In genomic region chr5:10540036-10540544, GRCh38 we compare ENCODE assay signal across 17 cellular contexts. TPM values are rescaled to one million over a fixed set of nuclear protein-coding genes. Genes with fewer than 3 reads are reported as not detected.
DNase-seq lines count a peak whose midpoint lies in the region; ATAC-seq, FAIRE-seq and TF ChIP-seq lines count a peak whose summit lies in the region.
"Had no signal": no experiment of that assay in that cellular context is flagged by ENCODE, and none has a peak within 500 bp of the region (broad histone marks: within the 10 kb centered on the region; RNA-seq: fewer than 3 reads in every experiment).

No MANE protein-coding gene starts in this region.

- in situ Hi-C loops in IMR-90 (cut with MboI; ENCODE audit: low sequenced_read_pairs), result no loop called here

- H3K36me3 Mint-ChIP-seq in activated CD4-positive, alpha-beta memory T cell treated with anti-CD3 and anti-CD28 coated beads for 36 hours, result no peaks in the 10 kb centered on the region
- H3K36me3 Mint-ChIP-seq: CD8-positive, alpha-beta memory T cell had no signal

- peak overlapping the region in 1 of 2 experiments; percentile 17; a peak in 1 of 4 replicates for H4K8ac ChIP-seq in IMR-90 (ENCODE audit: low read depth in 2 of 2, low read length in 2 of 2)

- H3K56ac ChIP-seq in IMR-90 (ENCODE audit: extremely low read depth, insufficient read depth, low read length), result no peak overlapping the region

- H3K4me2 ChIP-seq in IMR-90 (ENCODE audit: low read depth, low read length), result no peak overlapping the region
- H3K4me2 ChIP-seq: A549 had no signal

- H3K27me3 ChIP-seq in IMR-90 (ENCODE audit: control insufficient read depth, insufficient read depth, low read length) (no peaks in the 10 kb centered on the region), upper lobe of right lung (peaks cover 9% of the 10 kb centered on the region)
- H3K27me3 ChIP-seq: BE2C had no signal

- no peak for FAIRE-seq in kidney (lab: Jason Lieb, UNC)
- FAIRE-seq: A549, GM12892, GM19239 had no signal

- POLR2A ChIA-PET in IMR-90 (lab: Charles Lee; ENCODE audit: unreplicated experiment), result no interaction called here
- POLR2A ChIA-PET in activated CD4-positive, alpha-beta memory T cell treated with anti-CD3 and anti-CD28 coated beads for 36 hours (lab: Charles Lee), result no interaction called here

- H3K4me1 ChIP-seq in IMR-90 (ENCODE audit: control insufficient read depth, insufficient read depth, low read length) (peaks cover 13% of the 10 kb centered on the region), kidney (ENCODE audit: control insufficient read depth in 1 of 2, insufficient read depth in 1 of 2, low read depth in 1 of 2, low read length in 2 of 2) (peaks cover 0 to 10% of the 10 kb centered on the region in 2 donors), upper lobe of right lung (peaks cover 21% of the 10 kb centered on the region)

- H3K27ac ChIP-seq in IMR-90 (ENCODE audit: insufficient read depth, low read length) (no peak overlapping the region), angular gyrus (ENCODE audit: low read depth, low read length) (peak overlapping the region; percentile 72), kidney (ENCODE audit: low read depth in 2 of 2, low read length in 2 of 2) (no peak overlapping the region), upper lobe of right lung (no peak overlapping the region)

- H2BK20ac ChIP-seq in IMR-90 (ENCODE audit: low read depth, low read length), result peak overlapping the region; percentile 64; the same call in 1 of the 2 replicates

- H3K4me3 Mint-ChIP-seq in activated CD4-positive, alpha-beta memory T cell treated with anti-CD3 and anti-CD28 coated beads for 36 hours, result no peak overlapping the region
- H3K4me3 Mint-ChIP-seq: CD8-positive, alpha-beta memory T cell; H9 had no signal

- H3K9me1 ChIP-seq in IMR-90 (ENCODE audit: insufficient read depth, low read length), result peaks cover 4% of the 10 kb centered on the region; the same call in 1 of the 2 replicates

- no TSS peak for BruUV-seq in IMR-90 (replicated peaks; lab: Mats Ljungman, UMichigan)

- H4K20me1 ChIP-seq in IMR-90 (ENCODE audit: insufficient read depth, low read length), result no peaks in the 10 kb centered on the region

- ATAC-seq in IMR-90 (ENCODE audit: low read depth) (no peak), upper lobe of right lung (no peak)
- ATAC-seq in stimulated activated naive CD8-positive, alpha-beta T cell treated with anti-CD3 and anti-CD28 coated beads, Interleukin-15, Interleukin-2, amounts not matched to agents 100 U/mL and 50 U/mL, for 24 hours, result no peak
- ATAC-seq: A549 had no signal

- H3K4me3 ChIP-seq in IMR-90 (ENCODE audit: insufficient read depth, low read depth, low read length) (no peak overlapping the region), kidney (ENCODE audit: low read length in 2 of 2) (no peak overlapping the region), upper lobe of right lung (no peak overlapping the region)
- H3K4me3 ChIP-seq: A549 had no signal

- CTCF ChIA-PET in IMR-90 (lab: Yijun Ruan, JAX), result interaction anchor here (0.6 kb wide), 1 partner anchor 63 kb away, joined by 7 read pairs; no protein-coding TSS in a partner anchor
- CTCF ChIA-PET in activated CD4-positive, alpha-beta memory T cell treated with anti-CD3 and anti-CD28 coated beads for 36 hours (lab: Charles Lee), result interaction anchor here (0.8 kb wide), 1 partner anchor 87 kb away, joined by 3 read pairs; no protein-coding TSS in a partner anchor

- H4K91ac ChIP-seq in IMR-90 (ENCODE audit: insufficient read depth, low read depth, low read length), result no peak overlapping the region

- peak overlapping the region; percentile 44 for H2BK120ac ChIP-seq in IMR-90 (ENCODE audit: low read depth, low read length)

- 80% methylated on average over 1 of the region's 11 CpGs; no CpG with 5 or more reads in 1 of the 2 experiments for WGBS in IMR-90 (ENCODE audit: extremely low coverage in 2 of 2, insufficient read length in 1 of 2), 2 experiments

- no peak for TF ChIP-seq RAD21 in IMR-90 (IDR thresholded peaks at IDR 0.05; ENCODE audit: low read length)

- H3K36me3 ChIP-seq in IMR-90 (ENCODE audit: control insufficient read depth, insufficient read depth, low read length) (no peaks in the 10 kb centered on the region), kidney (ENCODE audit: control insufficient read depth in 1 of 2, insufficient read depth in 2 of 2, low read length in 2 of 2) (no peaks in the 10 kb centered on the region), upper lobe of right lung (no peaks in the 10 kb centered on the region)
- H3K36me3 ChIP-seq: BE2C had no signal

- no peak overlapping the region for H3K18ac ChIP-seq in IMR-90 (ENCODE audit: low read depth, low read length)

- no peak overlapping the region for H2AFZ ChIP-seq in IMR-90 (replicated peaks; ENCODE audit: low read length, poor library complexity)

- H3K14ac ChIP-seq in IMR-90 (replicated peaks; ENCODE audit: low read depth, low read length), result no peak overlapping the region

- H3K9ac ChIP-seq in IMR-90 (ENCODE audit: low read depth, low read length) (no peak overlapping the region), kidney (ENCODE audit: low read length in 2 of 2) (no peak overlapping the region)

- no peaks in the 10 kb centered on the region for H3K9me3 ChIP-seq in IMR-90 (ENCODE audit: control insufficient read depth, insufficient read depth, low read length)
- H3K9me3 ChIP-seq in kidney (ENCODE audit: control insufficient read depth in 1 of 2, low read length in 2 of 2), result no peaks in the 10 kb centered on the region
- H3K9me3 ChIP-seq in upper lobe of right lung, result no peaks in the 10 kb centered on the region
- H3K9me3 ChIP-seq: A549, BE2C, Caco-2 had no signal

- TF ChIP-seq CTCF in IMR-90 (conservative IDR thresholded peaks at IDR 0.05; ENCODE audit: low read depth, low read length) (no peak), kidney (IDR thresholded peaks at IDR 0.05; ENCODE audit: borderline replicate concordance, extremely low read depth, insufficient read depth) (no peak), upper lobe of right lung (IDR thresholded peaks at IDR 0.05) (no peak)

- H2AK9ac ChIP-seq in IMR-90 (replicated peaks; ENCODE audit: low read depth, low read length, poor library complexity), result peak overlapping the region; percentile 80

- no peaks in the 10 kb centered on the region for H3K79me1 ChIP-seq in IMR-90 (ENCODE audit: low read depth in 1 of 2, low read length in 2 of 2)

- H3K27me3 Mint-ChIP-seq in activated CD4-positive, alpha-beta memory T cell treated with anti-CD3 and anti-CD28 coated beads for 36 hours, result peaks cover 24% of the 10 kb centered on the region

- intact Hi-C loops in IMR-90 (cut with micrococcal nuclease), result no loop called here
- intact Hi-C loops in kidney (cut with DNase I), result no loop called here
- intact Hi-C loops in upper lobe of right lung (cut with DNase I), result no loop called here
- intact Hi-C loops in activated CD4-positive, alpha-beta memory T cell treated with anti-CD3 and anti-CD28 coated beads for 36 hours (cut with micrococcal nuclease), result no loop called here

- dilution Hi-C loops in IMR-90 (cut with HindIII; ENCODE audit: low sequenced_read_pairs, unreplicated experiment), result no loop called here

- no peak overlapping the region for H3K23ac ChIP-seq in IMR-90 (ENCODE audit: low read depth, low read length)

- no peak overlapping the region for H4K5ac ChIP-seq in IMR-90 (ENCODE audit: low read depth, low read length)

- no peaks in the 10 kb centered on the region for H3K9me3 Mint-ChIP-seq in activated CD4-positive, alpha-beta memory T cell treated with anti-CD3 and anti-CD28 coated beads for 36 hours
- H3K9me3 Mint-ChIP-seq: CD8-positive, alpha-beta memory T cell; H9 had no signal

- no peak overlapping the region for H3K27ac Mint-ChIP-seq in activated CD4-positive, alpha-beta memory T cell treated with anti-CD3 and anti-CD28 coated beads for 36 hours
- H3K27ac Mint-ChIP-seq: H9 had no signal

- peak overlapping the region; percentile 83; the same call in 1 of the 2 replicates for H2AK5ac ChIP-seq in IMR-90 (ENCODE audit: low read depth, low read length)

- peaks cover 16% of the 10 kb centered on the region for H3K4me1 Mint-ChIP-seq in activated CD4-positive, alpha-beta memory T cell treated with anti-CD3 and anti-CD28 coated beads for 36 hours (ENCODE audit: low read depth)

- no peak overlapping the region for H2BK5ac ChIP-seq in IMR-90 (ENCODE audit: low read depth, low read length, poor library complexity, severe bottlenecking)

- H2BK15ac ChIP-seq in IMR-90 (ENCODE audit: low read depth, low read length), result peak overlapping the region; percentile 6; the same call in 1 of the 3 replicates

- TF ChIP-seq POLR2A in IMR-90 (IDR thresholded peaks at IDR 0.05; ENCODE audit: low read depth, low read length), result no peak

- DNase-seq in IMR-90 (no peak), kidney (peak; percentile 28), upper lobe of right lung (peak; percentile 6), NCI-H2029 treated with DMSO at 0.1 percent for 48 hours (lab: John Stamatoyannopoulos, UW) (no peak)
- DNase-seq in stimulated activated naive CD8-positive, alpha-beta T cell treated with anti-CD3 and anti-CD28 coated beads, Interleukin-15, Interleukin-2, amounts not matched to agents 100 U/mL and 50 U/mL, for 24 hours, result no peak
- DNase-seq in activated CD4-positive, alpha-beta memory T cell treated with anti-CD3 and anti-CD28 coated beads for 36 hours, result no peak
- DNase-seq: BE2C; Caco-2; CD8-positive, alpha-beta memory T cell; DND-41; GDM1; GOT3; H9 had no signal

- H3K4ac ChIP-seq in IMR-90 (ENCODE audit: low read depth, low read length), result peak overlapping the region; percentile 62; the same call in 1 of the 2 replicates

TF ChIP-seq in IMR-90, 13 proteins besides CTCF, POLR2A, EP300 and RAD21 (continues in another document):
- TF ChIP-seq SMC3 (IDR thresholded peaks at IDR 0.05; ENCODE audit: low read depth, low read length), result no peak
- TF ChIP-seq MAFK (IDR thresholded peaks at IDR 0.05; ENCODE audit: low read depth, low read length), result no peak
- no peak for TF ChIP-seq FOS (IDR thresholded peaks at IDR 0.05; ENCODE audit: low read depth, low read length)
- TF ChIP-seq RCOR1 (IDR thresholded peaks at IDR 0.05; ENCODE audit: insufficient replicate concordance, low read length), result no peak
- no peak for TF ChIP-seq CEBPB (IDR thresholded peaks at IDR 0.05; ENCODE audit: low read depth, low read length)
- TF ChIP-seq NFE2L2 (IDR thresholded peaks at IDR 0.05; ENCODE audit: low read depth, low read length), result no peak
- TF ChIP-seq BHLHE40 (IDR thresholded peaks at IDR 0.05; ENCODE audit: low read depth, low read length), result no peak

RNA-seq across cellular contexts. Expression of gene ANKRD33B, which starts 23.8 kb away (rescaled TPM):
- total RNA-seq in IMR-90 (2012; rRNA removed) (2.5 and 2.8 TPM in 2 replicates), kidney (20.3 TPM), upper lobe of right lung (6.1 TPM)
- polyA plus RNA-seq in IMR-90 (2012; rRNA removed) (3.3 and 3.8 TPM in 2 replicates), kidney (ENCODE audit: insufficient read depth, low read depth, low replicate concordance) (4.8 TPM)
- 2.2 and 3.2 TPM in 2 replicates for polyA plus RNA-seq in IMR-90 (2012; cell fraction: cytosol; rRNA removed)
- polyA plus RNA-seq in IMR-90 (2012; cell fraction: nucleus; rRNA removed; ENCODE audit: low replicate concordance), result 13.5 and 13.8 TPM in 2 replicates
- total RNA-seq in activated CD4-positive, alpha-beta memory T cell treated with anti-CD3 and anti-CD28 coated beads for 36 hours, result 1 to 10 TPM; 9.9 to 10.0 TPM

Comparison
In these comparisons a context has a peak if more than half of its experiments do, and no peak if none do; other contexts are left out.
1. DNase-seq: peak in kidney (single experiment) and upper lobe of right lung (single experiment); none in IMR-90 (single experiment), stimulated activated naive CD8-positive, alpha-beta T cell treated with anti-CD3 and anti-CD28 coated beads, Interleukin-15, Interleukin-2, amounts not matched to agents 100 U/mL and 50 U/mL, for 24 hours (single experiment), NCI-H2029 treated with DMSO at 0.1 percent for 48 hours (single experiment) and activated CD4-positive, alpha-beta memory T cell treated with anti-CD3 and anti-CD28 coated beads for 36 hours (single experiment).